Comparison of ENCODE assay signal across 14 cellular contexts in genomic region chr21:45993210-45994085, GRCh38. TPM values are rescaled to one million over a fixed set of nuclear protein-coding genes. Genes with fewer than 3 reads are reported as not detected.
DNase-seq lines count a peak whose midpoint lies in the region; ATAC-seq and TF ChIP-seq lines count a peak whose summit lies in the region.
"Had no signal": no experiment of that assay in that cellular context is flagged by ENCODE, and none has a peak within 500 bp of the region (broad histone marks: within the 10 kb centered on the region; RNA-seq: fewer than 3 reads in every experiment).

No MANE protein-coding gene starts in this region.

- no peaks in the 10 kb centered on the region for H3K36me3 Mint-ChIP-seq in activated CD4-positive, alpha-beta T cell treated with anti-CD3 and anti-CD28 coated beads, Interleukin-2, amount 10 ng/mL, durations not matched to agents 24 days and 14 days (ENCODE audit: low read depth)
- H3K36me3 Mint-ChIP-seq in mesothelial cell of epicardium = peaks cover 3% of the 10 kb centered on the region
- no peaks in the 10 kb centered on the region for H3K36me3 Mint-ChIP-seq in activated T-helper 17 cell treated with anti-CD3 and anti-CD28 coated beads, Interleukin-2, amount 50 U/mL, for 72 hours (ENCODE audit: low read depth)
- H3K36me3 Mint-ChIP-seq: activated naive CD4-positive, alpha-beta T cell treated with anti-CD3 and anti-CD28 coated beads, Interleukin-2, amount 50 U/mL, for 24 hours; neural progenitor cell had no signal

- ATAC-seq in activated T-helper 17 cell treated with anti-CD3 and anti-CD28 coated beads, Interleukin-2, amount 50 U/mL, for 72 hours (replicated peaks) = no peak
- ATAC-seq in HG03159 (IDR thresholded peaks at IDR 0.05; ENCODE audit: unreplicated experiment) = no peak
- ATAC-seq in HG03378 (IDR thresholded peaks at IDR 0.05; ENCODE audit: unreplicated experiment) = no peak
- ATAC-seq: PC-3 had no signal

- no peaks in the 10 kb centered on the region for H3K4me1 Mint-ChIP-seq in activated CD4-positive, alpha-beta T cell treated with anti-CD3 and anti-CD28 coated beads, Interleukin-2, amount 10 ng/mL, durations not matched to agents 24 days and 14 days
- H3K4me1 Mint-ChIP-seq in mesothelial cell of epicardium = no peaks in the 10 kb centered on the region
- no peaks in the 10 kb centered on the region for H3K4me1 Mint-ChIP-seq in activated T-helper 17 cell treated with anti-CD3 and anti-CD28 coated beads, Interleukin-2, amount 50 U/mL, for 72 hours
- H3K4me1 Mint-ChIP-seq: activated naive CD4-positive, alpha-beta T cell treated with anti-CD3 and anti-CD28 coated beads, Interleukin-2, amount 50 U/mL, for 24 hours; neural progenitor cell had no signal

- H3K27me3 ChIP-seq in dorsolateral prefrontal cortex = no peaks in the 10 kb centered on the region
- H3K27me3 ChIP-seq in thymus (ENCODE audit: control insufficient read depth, insufficient read depth) = no peaks in the 10 kb centered on the region
- H3K27me3 ChIP-seq: neural progenitor cell had no signal

- no peak overlapping the region for H3K4me3 Mint-ChIP-seq in activated CD4-positive, alpha-beta T cell treated with anti-CD3 and anti-CD28 coated beads, Interleukin-2, amount 10 ng/mL, durations not matched to agents 24 days and 14 days
- no peak overlapping the region for H3K4me3 Mint-ChIP-seq in mesothelial cell of epicardium
- H3K4me3 Mint-ChIP-seq in activated T-helper 17 cell treated with anti-CD3 and anti-CD28 coated beads, Interleukin-2, amount 50 U/mL, for 72 hours = no peak overlapping the region
- H3K4me3 Mint-ChIP-seq: activated naive CD4-positive, alpha-beta T cell treated with anti-CD3 and anti-CD28 coated beads, Interleukin-2, amount 50 U/mL, for 24 hours; neural progenitor cell had no signal

- no peaks in the 10 kb centered on the region for H3K36me3 ChIP-seq in thymus (ENCODE audit: control insufficient read depth, insufficient read depth)
- H3K36me3 ChIP-seq: neural progenitor cell had no signal

- intact Hi-C loops in activated CD4-positive, alpha-beta T cell treated with anti-CD3 and anti-CD28 coated beads, Interleukin-2, amount 10 ng/mL, durations not matched to agents 24 days and 14 days (cut with micrococcal nuclease) = no loop called here
- intact Hi-C loops in dorsolateral prefrontal cortex (cut with DNase I) = no loop called here

- no peak overlapping the region for H3K4me3 ChIP-seq in dorsolateral prefrontal cortex
- no peak overlapping the region for H3K4me3 ChIP-seq in thymus (ENCODE audit: low read length)
- H3K4me3 ChIP-seq: neural progenitor cell had no signal

- no peaks in the 10 kb centered on the region for H3K9me3 ChIP-seq in thymus (ENCODE audit: control insufficient read depth)

- no peaks in the 10 kb centered on the region for H3K27me3 Mint-ChIP-seq in activated CD4-positive, alpha-beta T cell treated with anti-CD3 and anti-CD28 coated beads, Interleukin-2, amount 10 ng/mL, durations not matched to agents 24 days and 14 days
- H3K27me3 Mint-ChIP-seq in mesothelial cell of epicardium (ENCODE audit: low read depth) = no peaks in the 10 kb centered on the region
- H3K27me3 Mint-ChIP-seq in activated T-helper 17 cell treated with anti-CD3 and anti-CD28 coated beads, Interleukin-2, amount 50 U/mL, for 72 hours = no peaks in the 10 kb centered on the region
- H3K27me3 Mint-ChIP-seq: activated naive CD4-positive, alpha-beta T cell treated with anti-CD3 and anti-CD28 coated beads, Interleukin-2, amount 50 U/mL, for 24 hours had no signal

- H3K9me3 Mint-ChIP-seq in activated CD4-positive, alpha-beta T cell treated with anti-CD3 and anti-CD28 coated beads, Interleukin-2, amount 10 ng/mL, durations not matched to agents 24 days and 14 days = no peaks in the 10 kb centered on the region
- no peaks in the 10 kb centered on the region for H3K9me3 Mint-ChIP-seq in mesothelial cell of epicardium
- no peaks in the 10 kb centered on the region for H3K9me3 Mint-ChIP-seq in activated T-helper 17 cell treated with anti-CD3 and anti-CD28 coated beads, Interleukin-2, amount 50 U/mL, for 72 hours
- H3K9me3 Mint-ChIP-seq: activated naive CD4-positive, alpha-beta T cell treated with anti-CD3 and anti-CD28 coated beads, Interleukin-2, amount 50 U/mL, for 24 hours; neural progenitor cell had no signal

- no peaks in the 10 kb centered on the region for H3K4me1 ChIP-seq in thymus (ENCODE audit: control insufficient read depth, insufficient read depth, low read length)
- H3K4me1 ChIP-seq: neural progenitor cell had no signal

- H3K27ac ChIP-seq in dorsolateral prefrontal cortex (peak overlapping the region in 5 of 59 donors; percentile 15 to 46 (median 29)), thymus (ENCODE audit: low read depth) (peak overlapping the region; percentile 2)
- H3K27ac ChIP-seq: neural progenitor cell had no signal

- 95% methylated on average over 44 of the region's 44 CpGs for WGBS in thymus

- no peak for TF ChIP-seq CTCF in dorsolateral prefrontal cortex (IDR thresholded peaks at IDR 0.05 in 54 of 56, conservative IDR thresholded peaks at IDR 0.05 in 2 of 56; ENCODE audit: low read depth in 1 of 56, partially characterized antibody in 56 of 56)
- no peak for TF ChIP-seq CTCF in mesothelial cell of epicardium (IDR thresholded peaks at IDR 0.05; ENCODE audit: unreplicated experiment)

- peak; percentile 50 for DNase-seq in activated CD4-positive, alpha-beta T cell treated with anti-CD3 and anti-CD28 coated beads, Interleukin-2, amount 10 ng/mL, durations not matched to agents 24 days and 14 days
- no peak for DNase-seq in activated CD4-positive, alpha-beta T cell treated with anti-CD3 and anti-CD28 coated beads, Interleukin-2, amount 50 U/mL, for 4 hours
- DNase-seq in dorsolateral prefrontal cortex (peak in 8 of 10 donors; percentile 2 to 35 (median 23)), mesothelial cell of epicardium (ENCODE audit: low spot score in 2 of 2, unreplicated experiment in 2 of 2) (peak in 1 of 2 experiments; percentile 9)
- DNase-seq: ACHN, NCI-H2029, PC-3, T1000 had no signal

- H3K27ac Mint-ChIP-seq in activated CD4-positive, alpha-beta T cell treated with anti-CD3 and anti-CD28 coated beads, Interleukin-2, amount 10 ng/mL, durations not matched to agents 24 days and 14 days = no peak overlapping the region
- H3K27ac Mint-ChIP-seq in mesothelial cell of epicardium = peak overlapping the region; percentile 21
- H3K27ac Mint-ChIP-seq in activated T-helper 17 cell treated with anti-CD3 and anti-CD28 coated beads, Interleukin-2, amount 50 U/mL, for 72 hours = no peak overlapping the region
- H3K27ac Mint-ChIP-seq: activated naive CD4-positive, alpha-beta T cell treated with anti-CD3 and anti-CD28 coated beads, Interleukin-2, amount 50 U/mL, for 24 hours; neural progenitor cell had no signal

RNA-seq across cellular contexts. Expression of gene COL6A1, which starts 11.9 kb away (rescaled TPM):
- total RNA-seq in activated CD4-positive, alpha-beta T cell treated with anti-CD3 and anti-CD28 coated beads, Interleukin-2, amount 10 ng/mL, durations not matched to agents 24 days and 14 days = 0.40 and 0.47 TPM in 2 replicates
- total RNA-seq in dorsolateral prefrontal cortex = 100 to 1,000 TPM in 9 of 120 experiments, 10 to 100 TPM in 111; 33.4 to 128 (median 64.7) TPM
- 539 to 636 TPM (median 611 TPM) in 3 replicates for total RNA-seq in mesothelial cell of epicardium
- polyA plus RNA-seq in thymus = 115 TPM
- 1 to 10 TPM in 1 of 2 donors, under 1 TPM in 1; 0.69 to 2.0 TPM for total RNA-seq in activated T-helper 17 cell treated with anti-CD3 and anti-CD28 coated beads, Interleukin-2, amount 50 U/mL, for 72 hours

Comparison
In these comparisons a context has a peak if more than half of its experiments do, and no peak if none do; other contexts are left out.
1. DNase-seq: peak in activated CD4-positive, alpha-beta T cell treated with anti-CD3 and anti-CD28 coated beads, Interleukin-2, amount 10 ng/mL, durations not matched to agents 24 days and 14 days (single experiment) and dorsolateral prefrontal cortex (8 of 10); none in activated CD4-positive, alpha-beta T cell treated with anti-CD3 and anti-CD28 coated beads, Interleukin-2, amount 50 U/mL, for 4 hours (0 of 2).
2. RNA of gene COL6A1, which starts 11.9 kb away (total RNA-seq): 539 to 636 TPM in mesothelial cell of epicardium and 33.4 to 128 TPM in dorsolateral prefrontal cortex; 0.69 to 2.0 TPM in activated T-helper 17 cell treated with anti-CD3 and anti-CD28 coated beads, Interleukin-2, amount 50 U/mL, for 72 hours and 0.40 to 0.47 TPM in activated CD4-positive, alpha-beta T cell treated with anti-CD3 and anti-CD28 coated beads, Interleukin-2, amount 10 ng/mL, durations not matched to agents 24 days and 14 days; every median in the first group is over 10 times any median in the second.